8 cellular contexts compared by ENCODE assay signal in genomic region chr19:38666662-38667448, GRCh38. TPM values are rescaled to one million over a fixed set of nuclear protein-coding genes. Genes with fewer than 3 reads are reported as not detected.
DNase-seq lines count a peak whose midpoint lies in the region; ATAC-seq and TF ChIP-seq lines count a peak whose summit lies in the region.

No MANE protein-coding gene starts in this region.

- H3K9me3 Mint-ChIP-seq in IgD-negative memory B cell (no peaks in the 10 kb centered on the region), glutamatergic neuron (ENCODE audit: unreplicated experiment) (peaks cover 17% of the 10 kb centered on the region)
- no peaks in the 10 kb centered on the region for H3K9me3 Mint-ChIP-seq in activated naive CD8-positive, alpha-beta T cell treated with anti-CD3 and anti-CD28 coated beads for 36 hours

- in situ Hi-C loops in G401 (cut with HindIII; ENCODE audit: low sequenced_read_pairs), result no loop called here

- H3K4me3 Mint-ChIP-seq in IgD-negative memory B cell (peak overlapping the region; percentile 75 to 95 (median 88)), glutamatergic neuron (ENCODE audit: unreplicated experiment) (peak overlapping the region; percentile 87)
- no peak overlapping the region for H3K4me3 Mint-ChIP-seq in activated naive CD8-positive, alpha-beta T cell treated with anti-CD3 and anti-CD28 coated beads for 36 hours

- peak; percentile 92 for DNase-seq in EL
- no peak for DNase-seq in activated naive CD8-positive, alpha-beta T cell treated with anti-CD3 and anti-CD28 coated beads for 36 hours
- no peak for DNase-seq in glutamatergic neuron
- DNase-seq in pulmonary artery endothelial cell (ENCODE audit: low read depth, low spot score), result peak; percentile 83
- no peak for DNase-seq in G401 (ENCODE audit: low spot score)
- DNase-seq in NCI-H1436 treated with DMSO at 0.1 percent for 48 hours (lab: John Stamatoyannopoulos, UW), result no peak

- H3K4me1 Mint-ChIP-seq in IgD-negative memory B cell, result peaks cover 49 to 68% (median 67%) of the 10 kb centered on the region in 3 donors
- peaks cover 48% of the 10 kb centered on the region for H3K4me1 Mint-ChIP-seq in activated naive CD8-positive, alpha-beta T cell treated with anti-CD3 and anti-CD28 coated beads for 36 hours
- peaks cover 82% of the 10 kb centered on the region for H3K4me1 Mint-ChIP-seq in glutamatergic neuron (ENCODE audit: low read depth, unreplicated experiment)

- H3K27me3 Mint-ChIP-seq in IgD-negative memory B cell, result no peaks in the 10 kb centered on the region
- H3K27me3 Mint-ChIP-seq in activated naive CD8-positive, alpha-beta T cell treated with anti-CD3 and anti-CD28 coated beads for 36 hours, result peaks cover 30% of the 10 kb centered on the region
- H3K27me3 Mint-ChIP-seq in glutamatergic neuron (ENCODE audit: unreplicated experiment), result peaks cover 15% of the 10 kb centered on the region

- no peak for ATAC-seq in HG02840 (IDR thresholded peaks at IDR 0.05; ENCODE audit: low FRiP score, unreplicated experiment)

- TF ChIP-seq CTCF in glutamatergic neuron (IDR thresholded peaks at IDR 0.05; ENCODE audit: partially characterized antibody, unreplicated experiment), result no peak

- H3K27ac Mint-ChIP-seq in IgD-negative memory B cell (peak overlapping the region; percentile 84 to 100 (median 90)), glutamatergic neuron (ENCODE audit: unreplicated experiment) (peak overlapping the region; percentile 96)
- H3K27ac Mint-ChIP-seq in activated naive CD8-positive, alpha-beta T cell treated with anti-CD3 and anti-CD28 coated beads for 36 hours, result peak overlapping the region; percentile 42

- H3K36me3 Mint-ChIP-seq in IgD-negative memory B cell, result peaks cover 5% of the 10 kb centered on the region
- H3K36me3 Mint-ChIP-seq in activated naive CD8-positive, alpha-beta T cell treated with anti-CD3 and anti-CD28 coated beads for 36 hours, result peaks cover 15% of the 10 kb centered on the region
- no peaks in the 10 kb centered on the region for H3K36me3 Mint-ChIP-seq in glutamatergic neuron (ENCODE audit: unreplicated experiment)

RNA-seq across cellular contexts. Expression of gene ACTN4, which starts 19.4 kb away (rescaled TPM):
- polyA plus RNA-seq in IgD-negative memory B cell, result 21.8 TPM
- total RNA-seq in activated naive CD8-positive, alpha-beta T cell treated with anti-CD3 and anti-CD28 coated beads for 36 hours, result 100 to 1,000 TPM; 160 to 171 TPM
- total RNA-seq in glutamatergic neuron (ENCODE audit: unreplicated experiment) (975 TPM), pulmonary artery endothelial cell (287 and 407 TPM in 2 replicates)
- total RNA-seq in G401 (2014; rRNA removed; shearing (Covaris generic)), result 173 and 182 TPM in 2 replicates

RNA-seq across cellular contexts. Expression of gene EIF3K, which starts 47.9 kb away (rescaled TPM):
- 371 TPM for polyA plus RNA-seq in IgD-negative memory B cell
- 100 to 1,000 TPM; 312 to 321 TPM for total RNA-seq in activated naive CD8-positive, alpha-beta T cell treated with anti-CD3 and anti-CD28 coated beads for 36 hours
- total RNA-seq in glutamatergic neuron (ENCODE audit: unreplicated experiment) (247 TPM), pulmonary artery endothelial cell (439 and 457 TPM in 2 replicates)
- 451 and 515 TPM in 2 replicates for total RNA-seq in G401 (2014; rRNA removed; shearing (Covaris generic))

RNA-seq across cellular contexts. Expression of gene MAP4K1, which starts 49.1 kb away (rescaled TPM):
- polyA plus RNA-seq in IgD-negative memory B cell, result 250 TPM
- total RNA-seq in activated naive CD8-positive, alpha-beta T cell treated with anti-CD3 and anti-CD28 coated beads for 36 hours, result 100 to 1,000 TPM; 169 TPM
- total RNA-seq in glutamatergic neuron (ENCODE audit: unreplicated experiment), result 6.3 TPM
- 0.13 and 0.21 TPM in 2 replicates for total RNA-seq in pulmonary artery endothelial cell
- 0.62 TPM in 1 of 2 replicates, not detected in the other for total RNA-seq in G401 (2014; rRNA removed; shearing (Covaris generic))

Comparison
In these comparisons a context has a peak if more than half of its experiments do, and no peak if none do; other contexts are left out.
1. DNase-seq: peak in EL (single experiment) and pulmonary artery endothelial cell (single experiment); none in activated naive CD8-positive, alpha-beta T cell treated with anti-CD3 and anti-CD28 coated beads for 36 hours (single experiment), glutamatergic neuron (single experiment), G401 (single experiment) and NCI-H1436 treated with DMSO at 0.1 percent for 48 hours (single experiment).
2. H3K27ac Mint-ChIP-seq: peak in every context shown above with its lines; median percentile 96 in glutamatergic neuron; 90 in IgD-negative memory B cell; 42 in activated naive CD8-positive, alpha-beta T cell treated with anti-CD3 and anti-CD28 coated beads for 36 hours.
3. RNA of gene MAP4K1, which starts 49.1 kb away (total RNA-seq): 169 TPM in activated naive CD8-positive, alpha-beta T cell treated with anti-CD3 and anti-CD28 coated beads for 36 hours; 6.3 TPM in glutamatergic neuron (single experiment), 0.13 to 0.21 TPM in pulmonary artery endothelial cell and 0.62 TPM in G401; every median in the first group is over 10 times any median in the second.